Comparison of ENCODE assay signal across 10 cellular contexts in genomic region chr12:102965281-102966155, GRCh38. TPM values are rescaled to one million over a fixed set of nuclear protein-coding genes. Genes with fewer than 3 reads are reported as not detected.
DNase-seq lines count a peak whose midpoint lies in the region; ATAC-seq and TF ChIP-seq lines count a peak whose summit lies in the region.
"Had no signal": no experiment of that assay in that cellular context is flagged by ENCODE, and none has a peak within 500 bp of the region (broad histone marks: within the 10 kb centered on the region; RNA-seq: fewer than 3 reads in every experiment).

No MANE protein-coding gene starts in this region.

- no peak overlapping the region for H4K91ac ChIP-seq in mesenchymal stem cell (ENCODE audit: low read length)

- H3K4me3 ChIP-seq in smooth muscle cell (peak overlapping the region; percentile 13), mesenchymal stem cell (ENCODE audit: insufficient read depth in 1 of 2, low read depth in 1 of 2, low read length in 2 of 2) (no peak overlapping the region), GM23248 (no peak overlapping the region)

- no peak overlapping the region for H4K8ac ChIP-seq in mesenchymal stem cell (ENCODE audit: low read length)

- no peaks in the 10 kb centered on the region for H3K79me1 ChIP-seq in mesenchymal stem cell (replicated peaks; ENCODE audit: low read length, poor library complexity, severe bottlenecking)

- peak overlapping the region; percentile 44 for H3K27ac Mint-ChIP-seq in activated CD4-positive, alpha-beta T cell treated with anti-CD3 and anti-CD28 coated beads, Interleukin-2, amount 10 ng/mL, durations not matched to agents 24 days and 14 days
- H3K27ac Mint-ChIP-seq in endothelial cell (ENCODE audit: unreplicated experiment) = peak overlapping the region; percentile 0

- H3K4me2 ChIP-seq in smooth muscle cell (peak overlapping the region; percentile 60), mesenchymal stem cell (ENCODE audit: low read length, poor library complexity, severe bottlenecking) (no peak overlapping the region), GM23248 (ENCODE audit: unreplicated experiment) (no peak overlapping the region)

- H2BK15ac ChIP-seq in mesenchymal stem cell (ENCODE audit: low read depth, poor library complexity, severe bottlenecking) = no peak overlapping the region

- H3K4ac ChIP-seq in mesenchymal stem cell (ENCODE audit: low read depth in 1 of 2, low read length in 2 of 2) = no peak overlapping the region

- peaks cover 2% of the 10 kb centered on the region for H3K36me3 Mint-ChIP-seq in activated CD4-positive, alpha-beta T cell treated with anti-CD3 and anti-CD28 coated beads, Interleukin-2, amount 10 ng/mL, durations not matched to agents 24 days and 14 days (ENCODE audit: low read depth)
- H3K36me3 Mint-ChIP-seq in endothelial cell (ENCODE audit: low read depth, unreplicated experiment) = peaks cover 12% of the 10 kb centered on the region

- in situ Hi-C loops in GM23248 (cut with MboI) = no loop called here

- H3K9me3 ChIP-seq in smooth muscle cell (replicated peaks; ENCODE audit: low read depth) (no peaks in the 10 kb centered on the region), mesenchymal stem cell (ENCODE audit: control insufficient read depth, low read length) (peaks cover 15% of the 10 kb centered on the region), GM23248 (ENCODE audit: low read depth) (no peaks in the 10 kb centered on the region)

- intact Hi-C loops in activated CD4-positive, alpha-beta T cell treated with anti-CD3 and anti-CD28 coated beads, Interleukin-2, amount 10 ng/mL, durations not matched to agents 24 days and 14 days (cut with micrococcal nuclease) = no loop called here

- peaks cover 17% of the 10 kb centered on the region for H3K4me1 ChIP-seq in smooth muscle cell (ENCODE audit: low read depth)
- peaks cover 5% of the 10 kb centered on the region for H3K4me1 ChIP-seq in mesenchymal stem cell (ENCODE audit: control insufficient read depth, insufficient read depth, low read depth, low read length)
- no peaks in the 10 kb centered on the region for H3K4me1 ChIP-seq in GM23248 (ENCODE audit: insufficient read depth)

- TF ChIP-seq CTCF in endothelial cell (IDR thresholded peaks at IDR 0.05; ENCODE audit: unreplicated experiment) (no peak), smooth muscle cell (IDR thresholded peaks at IDR 0.05; ENCODE audit: borderline replicate concordance, insufficient read depth, poor library complexity, severe bottlenecking) (no peak)

- H3F3A ChIP-seq in smooth muscle cell (ENCODE audit: low read depth) (no peaks in the 10 kb centered on the region), GM23248 (ENCODE audit: insufficient read depth) (no peaks in the 10 kb centered on the region)

- ATAC-seq in HG02763 (IDR thresholded peaks at IDR 0.05; ENCODE audit: unreplicated experiment) = no peak

- peaks cover 99% of the 10 kb centered on the region for H3K27me3 ChIP-seq in smooth muscle cell (ENCODE audit: low read depth)
- peaks cover 65 to 83% of the 10 kb centered on the region in 2 experiments for H3K27me3 ChIP-seq in mesenchymal stem cell (ENCODE audit: control insufficient read depth in 1 of 2, insufficient read depth in 1 of 2, low read length in 2 of 2)
- peaks cover 50% of the 10 kb centered on the region for H3K27me3 ChIP-seq in GM23248 (replicated peaks; ENCODE audit: insufficient read depth)

- H3K4me3 Mint-ChIP-seq in activated CD4-positive, alpha-beta T cell treated with anti-CD3 and anti-CD28 coated beads, Interleukin-2, amount 10 ng/mL, durations not matched to agents 24 days and 14 days = peak overlapping the region; percentile 80
- peak overlapping the region; percentile 31 for H3K4me3 Mint-ChIP-seq in endothelial cell (ENCODE audit: unreplicated experiment)

- H2AK5ac ChIP-seq in mesenchymal stem cell (ENCODE audit: low read length, severe bottlenecking) = no peak overlapping the region

- WGBS in smooth muscle cell (ENCODE audit: low lambda C conversion rate) = 7% methylated on average over 36 of the region's 38 CpGs
- 1% methylated on average over 34 of the region's 38 CpGs for WGBS in mesenchymal stem cell
- 4 to 5% methylated on average over 37 to 38 of the region's 38 CpGs for WGBS in GM23248 (ENCODE audit: low coverage in 1 of 2, low lambda C conversion rate in 2 of 2, missing lambda C conversion rate in 2 of 2), 2 experiments

- H3K9me2 ChIP-seq in GM23248 (ENCODE audit: insufficient read depth) = no peaks in the 10 kb centered on the region

- H3K79me2 ChIP-seq in smooth muscle cell (ENCODE audit: low read depth) (no peaks in the 10 kb centered on the region), GM23248 (ENCODE audit: insufficient read depth) (no peaks in the 10 kb centered on the region)

- H3K27me3 Mint-ChIP-seq in activated CD4-positive, alpha-beta T cell treated with anti-CD3 and anti-CD28 coated beads, Interleukin-2, amount 10 ng/mL, durations not matched to agents 24 days and 14 days = peaks cover 82% of the 10 kb centered on the region
- peaks cover 32% of the 10 kb centered on the region for H3K27me3 Mint-ChIP-seq in endothelial cell (ENCODE audit: unreplicated experiment)

- H3K9ac ChIP-seq in smooth muscle cell (ENCODE audit: low read depth) (no peak overlapping the region), mesenchymal stem cell (ENCODE audit: low read length) (no peak overlapping the region), GM23248 (no peak overlapping the region)

- H3K27ac ChIP-seq in smooth muscle cell (ENCODE audit: low read depth) = no peak overlapping the region
- H3K27ac ChIP-seq in mesenchymal stem cell (ENCODE audit: low read length, poor library complexity, severe bottlenecking) = no peak overlapping the region
- H3K27ac ChIP-seq in GM23248 = no peak overlapping the region

- no peak overlapping the region for H3K18ac ChIP-seq in mesenchymal stem cell (ENCODE audit: low read depth in 1 of 2, low read length in 2 of 2)

- no peak overlapping the region for H3K23ac ChIP-seq in mesenchymal stem cell (ENCODE audit: low read length in 2 of 2)

- H2BK12ac ChIP-seq in mesenchymal stem cell (ENCODE audit: low read length in 2 of 2) = no peak overlapping the region

- no peak overlapping the region for H2BK5ac ChIP-seq in mesenchymal stem cell (ENCODE audit: low read depth, low read length, poor library complexity, severe bottlenecking)

- peaks cover 18% of the 10 kb centered on the region for H3K9me3 Mint-ChIP-seq in activated CD4-positive, alpha-beta T cell treated with anti-CD3 and anti-CD28 coated beads, Interleukin-2, amount 10 ng/mL, durations not matched to agents 24 days and 14 days
- H3K9me3 Mint-ChIP-seq in endothelial cell (ENCODE audit: unreplicated experiment) = peaks cover 14% of the 10 kb centered on the region

- H4K20me1 ChIP-seq in smooth muscle cell (ENCODE audit: low read depth) (no peaks in the 10 kb centered on the region), GM23248 (ENCODE audit: insufficient read depth) (no peaks in the 10 kb centered on the region)

- H3K4me1 Mint-ChIP-seq in activated CD4-positive, alpha-beta T cell treated with anti-CD3 and anti-CD28 coated beads, Interleukin-2, amount 10 ng/mL, durations not matched to agents 24 days and 14 days = peaks cover 18% of the 10 kb centered on the region
- peaks cover 14% of the 10 kb centered on the region for H3K4me1 Mint-ChIP-seq in endothelial cell (ENCODE audit: unreplicated experiment)

- no peak for DNase-seq in activated CD4-positive, alpha-beta T cell treated with anti-CD3 and anti-CD28 coated beads, Interleukin-2, amount 10 ng/mL, durations not matched to agents 24 days and 14 days
- DNase-seq in activated CD4-positive, alpha-beta T cell treated with anti-CD3 and anti-CD28 coated beads for 1 hour = no peak
- peak; percentile 43 for DNase-seq in NCI-H146 treated with DMSO at 0.1 percent for 48 hours (lab: John Stamatoyannopoulos, UW; ENCODE audit: unreplicated experiment)
- DNase-seq in endothelial cell (ENCODE audit: low spot score) = no peak
- DNase-seq in smooth muscle cell (lab: John Stamatoyannopoulos, UW; ENCODE audit: unreplicated experiment) = no peak
- no peak for DNase-seq in mesenchymal stem cell
- no peak for DNase-seq in GM23248
- DNase-seq: T1000 had no signal

- H3K36me3 ChIP-seq in smooth muscle cell (ENCODE audit: low read depth) (no peaks in the 10 kb centered on the region), mesenchymal stem cell (ENCODE audit: control insufficient read depth in 1 of 2, insufficient read depth in 2 of 2, low read depth in 1 of 2, low read length in 2 of 2) (no peaks in the 10 kb centered on the region), GM23248 (ENCODE audit: low read depth) (no peaks in the 10 kb centered on the region)

- H2AFZ ChIP-seq in smooth muscle cell (ENCODE audit: low read depth) (no peak overlapping the region), mesenchymal stem cell (ENCODE audit: low read depth, low read length) (no peak overlapping the region), GM23248 (no peak overlapping the region)

- no peak overlapping the region for H3K14ac ChIP-seq in mesenchymal stem cell (ENCODE audit: low read length in 2 of 2)

- no peak overlapping the region for H2BK120ac ChIP-seq in mesenchymal stem cell (ENCODE audit: low read depth, low read length)

RNA-seq across cellular contexts. Expression of gene ASCL1, which starts 8.0 kb away (rescaled TPM):
- total RNA-seq in activated CD4-positive, alpha-beta T cell treated with anti-CD3 and anti-CD28 coated beads, Interleukin-2, amount 10 ng/mL, durations not matched to agents 24 days and 14 days = 0.07 TPM in 1 of 2 replicates, not detected in the other
- total RNA-seq in endothelial cell (ENCODE audit: unreplicated experiment) = not detected
- total RNA-seq in smooth muscle cell = not detected in 2 replicates
- polyA plus RNA-seq in smooth muscle cell = not detected in 2 replicates
- polyA plus RNA-seq in mesenchymal stem cell (2013, experiment 1 of 2) = not detected
- not detected for polyA plus RNA-seq in mesenchymal stem cell (2013, experiment 2 of 2)
- not detected in 2 replicates for total RNA-seq in GM23248 (2014; rRNA removed; shearing (Covaris generic))
- not detected in 2 replicates for polyA plus RNA-seq in GM23248 (2016; fragmentation: Nextera tagmentation; extraction: Ambion mirVana)
- total RNA-seq: chondrocyte had no signal

RNA-seq across cellular contexts. Expression of gene PAH, which starts 48.5 kb away (rescaled TPM):
- total RNA-seq in activated CD4-positive, alpha-beta T cell treated with anti-CD3 and anti-CD28 coated beads, Interleukin-2, amount 10 ng/mL, durations not matched to agents 24 days and 14 days = not detected in 2 replicates
- total RNA-seq in endothelial cell (ENCODE audit: unreplicated experiment) (not detected), smooth muscle cell (0.09 TPM in 1 of 2 replicates, not detected in the other)
- polyA plus RNA-seq in smooth muscle cell (not detected in 2 replicates), GM23248 (2016; fragmentation: Nextera tagmentation; extraction: Ambion mirVana) (not detected in 2 replicates)
- polyA plus RNA-seq in mesenchymal stem cell (2013, experiment 1 of 2) = not detected
- polyA plus RNA-seq in mesenchymal stem cell (2013, experiment 2 of 2) = not detected
- total RNA-seq in GM23248 (2014; rRNA removed; shearing (Covaris generic)) = not detected in 2 replicates
- total RNA-seq: chondrocyte had no signal
